In genomic region chr9:127937383-127938297, GRCh38 we compare ENCODE assay signal across 1 cellular context.
A peak's percentile ranks its signal among the peaks of the same experiment; 100 is the strongest.
TF ChIP-seq lines count a peak whose summit lies in the region.

Gene DPM2 (minus strand): TSS chr9:127937854. CDS start chr9:127937820, 34 bp downstream.

TF ChIP-seq in K562, 482 proteins besides CTCF, POLR2A, EP300 and RAD21 (continued from another document and continues in another):
- TF ChIP-seq MTA3 (IDR thresholded peaks at IDR 0.05; ENCODE audit: borderline replicate concordance) (no peak), ZNF655 (CRISPR knock-in tag; IDR thresholded peaks at IDR 0.05) (no peak), ZBTB26 (CRISPR knock-in tag; IDR thresholded peaks at IDR 0.05) (no peak), BACH1 (tag; IDR thresholded peaks at IDR 0.05) (no peak), BMI1 (IDR thresholded peaks at IDR 0.05; ENCODE audit: low read length) (no peak), FOXP4 (CRISPR knock-in tag; IDR thresholded peaks at IDR 0.05; ENCODE audit: borderline replicate concordance) (no peak), DEAF1 (CRISPR knock-in tag; IDR thresholded peaks at IDR 0.05) (no peak), MTA1 (IDR thresholded peaks at IDR 0.05; ENCODE audit: borderline replicate concordance) (0 out of 2 replicates have a peak, but pooled peaks have one; percentile 20), RBM22 (IDR thresholded peaks at IDR 0.05; ENCODE audit: low read depth, low read length, poor library complexity, severe bottlenecking) (peak; percentile 61), MAFG (tag; conservative IDR thresholded peaks at IDR 0.05) (no peak), ZNF77 (CRISPR knock-in tag; IDR thresholded peaks at IDR 0.05) (no peak), ZNF318 (IDR thresholded peaks at IDR 0.05; ENCODE audit: borderline replicate concordance in 1 of 2, low read depth in 1 of 2) (no peak), HDAC3 (IDR thresholded peaks at IDR 0.05; ENCODE audit: borderline replicate concordance, partially characterized antibody) (no peak), STAT5A (IDR thresholded peaks at IDR 0.05; ENCODE audit: borderline replicate concordance, low read length) (no peak), COPS2 (conservative IDR thresholded peaks at IDR 0.05) (no peak), TCF15 (CRISPR knock-in tag; IDR thresholded peaks at IDR 0.05) (no peak), ZNF24 (IDR thresholded peaks at IDR 0.05) (no peak), GATAD2B (IDR thresholded peaks at IDR 0.05; ENCODE audit: borderline replicate concordance) (no peak), CHCHD3 (CRISPR knock-in tag; IDR thresholded peaks at IDR 0.05) (no peak), HIVEP1 (CRISPR knock-in tag; IDR thresholded peaks at IDR 0.05) (no peak), RHOXF2B (CRISPR knock-in tag; conservative IDR thresholded peaks at IDR 0.05) (no peak), ZNF408 (CRISPR knock-in tag; IDR thresholded peaks at IDR 0.05; ENCODE audit: low read depth) (no peak), RFX7 (CRISPR knock-in tag; IDR thresholded peaks at IDR 0.05) (no peak), ESRRB (CRISPR knock-in tag; IDR thresholded peaks at IDR 0.05; ENCODE audit: borderline replicate concordance) (no peak), ZNF121 (CRISPR knock-in tag; conservative IDR thresholded peaks at IDR 0.05) (no peak), KAT7 (CRISPR knock-in tag; IDR thresholded peaks at IDR 0.05; ENCODE audit: borderline replicate concordance) (peak; percentile 89), DIDO1 (tag; IDR thresholded peaks at IDR 0.05; ENCODE audit: low read depth) (no peak), USF1 (CRISPR knock-in tag; IDR thresholded peaks at IDR 0.05) (0 out of 2 replicates have a peak, but pooled peaks have one; percentile 9), ZNF143 (CRISPR knock-in tag; IDR thresholded peaks at IDR 0.05) (peak; percentile 95), RBM17 (IDR thresholded peaks at IDR 0.05; ENCODE audit: borderline replicate concordance, low read depth, low read length) (no peak), E2F6 (IDR thresholded peaks at IDR 0.05; ENCODE audit: borderline replicate concordance in 1 of 2, extremely low read depth in 1 of 2, insufficient read depth in 1 of 2, insufficient read length in 1 of 2, low read depth in 1 of 2, low read length in 1 of 2, poor library complexity in 1 of 2, severe bottlenecking in 1 of 2) (peak; percentile 80 to 85), MAFK (IDR thresholded peaks at IDR 0.05; ENCODE audit: low read length) (no peak), SOX6 (IDR thresholded peaks at IDR 0.05) (no peak), MIER1 (IDR thresholded peaks at IDR 0.05; ENCODE audit: low read depth) (no peak), SMARCE1 (IDR thresholded peaks at IDR 0.05) (no peak), XRCC4 (IDR thresholded peaks at IDR 0.05; ENCODE audit: extremely low read depth, insufficient read depth, insufficient read length) (no peak), ASH1L (IDR thresholded peaks at IDR 0.05; ENCODE audit: borderline replicate concordance, low read depth, partially characterized antibody) (peak; percentile 73), NBN (IDR thresholded peaks at IDR 0.05; ENCODE audit: low read depth) (peak; percentile 29; the same call in 1 of the 2 replicates), ARID4B (CRISPR knock-in tag; IDR thresholded peaks at IDR 0.05) (peak; percentile 85), ETV6 (IDR thresholded peaks at IDR 0.05; ENCODE audit: borderline replicate concordance in 1 of 2, low read depth in 2 of 2, low read length in 1 of 2) (no peak), ETV6 (CRISPR knock-in tag; IDR thresholded peaks at IDR 0.05; ENCODE audit: borderline replicate concordance) (no peak)
